ENCODE assay signal across 1 cellular context in the genomic region with DNA sequence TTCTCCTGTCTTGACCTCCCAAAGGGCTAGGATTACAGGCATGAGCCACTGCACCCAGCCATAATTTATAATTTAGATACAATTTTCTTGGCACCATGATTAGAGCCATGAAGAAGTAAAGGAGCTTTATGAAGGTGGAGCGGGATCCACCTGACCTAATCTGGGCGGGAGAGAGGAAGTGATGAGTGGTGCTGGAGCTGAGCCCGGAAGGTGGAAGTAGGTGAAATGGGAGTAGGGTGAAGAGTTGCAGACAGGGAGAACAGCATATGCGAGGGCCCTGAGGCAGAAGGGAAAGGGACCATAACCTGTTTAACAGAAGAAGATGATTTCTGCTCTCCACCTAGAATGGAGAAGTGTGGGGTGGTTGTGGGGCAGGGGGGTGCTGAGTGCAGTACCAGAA.
A peak's percentile ranks its signal among the peaks of the same experiment; 100 is the strongest.
TF ChIP-seq lines count a peak whose summit lies in the region.

No MANE protein-coding gene starts in this region.

TF ChIP-seq in K562, 482 proteins besides CTCF, POLR2A, EP300 and RAD21:
- TF ChIP-seq NFIC (IDR thresholded peaks at IDR 0.05): peak; percentile 7; the same call in 1 of the 2 replicates
- no peak for TF ChIP-seq CBX3 (IDR thresholded peaks at IDR 0.05; ENCODE audit: borderline replicate concordance in 1 of 2, low read length in 2 of 2)
- TF ChIP-seq SPI1 (IDR thresholded peaks at IDR 0.05; ENCODE audit: borderline replicate concordance, low read depth, low read length): peak; percentile 64; the same call in 1 of the 2 replicates
- TF ChIP-seq ZNF444 (CRISPR knock-in tag; IDR thresholded peaks at IDR 0.05): no peak
